16 cellular contexts compared by ENCODE assay signal in the genomic region with DNA sequence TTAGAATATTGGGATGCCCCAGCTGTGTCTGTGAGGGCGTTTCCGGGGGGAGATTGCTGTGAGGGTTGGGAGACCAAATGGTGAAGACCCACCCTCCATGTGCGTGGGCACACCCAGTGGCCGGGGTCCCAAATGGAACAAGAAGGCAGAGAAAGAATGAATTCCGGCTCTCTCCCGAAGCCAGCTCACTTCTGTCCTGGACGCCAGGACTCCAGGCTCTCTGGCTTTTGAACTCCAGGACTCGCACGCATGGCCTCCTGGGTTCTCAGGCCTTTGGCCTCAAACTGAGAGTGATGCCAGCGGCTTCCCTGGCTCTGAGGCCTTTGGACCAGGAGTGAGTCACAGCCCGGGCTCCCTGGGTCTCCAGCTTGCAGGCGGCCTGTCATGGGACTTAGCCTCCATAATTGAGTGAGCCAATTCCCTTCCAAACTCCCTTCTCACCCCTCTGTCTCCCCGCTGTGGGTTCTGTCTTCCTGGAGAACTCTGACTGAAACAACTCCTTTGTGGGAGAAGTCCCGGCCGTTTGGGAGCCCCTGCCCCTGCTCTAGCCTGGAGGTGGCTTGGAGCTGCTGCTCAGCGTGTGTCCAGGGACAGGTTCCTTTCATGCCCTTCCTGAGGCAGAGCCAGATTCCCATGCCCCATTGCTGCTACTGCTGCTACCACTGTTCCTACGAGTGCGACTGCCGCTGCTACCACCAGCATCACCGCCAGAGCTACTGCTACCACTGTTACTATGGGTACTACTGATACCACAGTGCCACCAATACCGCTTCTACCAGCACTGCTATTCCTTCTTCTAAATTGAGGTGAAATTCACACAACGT. TPM values are rescaled to one million over a fixed set of nuclear protein-coding genes. Genes with fewer than 3 reads are reported as not detected.
DNase-seq lines count a peak whose midpoint lies in the region; ATAC-seq and TF ChIP-seq lines count a peak whose summit lies in the region.
"Had no signal": no experiment of that assay in that cellular context is flagged by ENCODE, and none has a peak within 500 bp of the region (broad histone marks: within the 10 kb centered on the region; RNA-seq: fewer than 3 reads in every experiment).

No MANE protein-coding gene starts in this region.

- H3K27me3 ChIP-seq in duodenal mucosa (ENCODE audit: control insufficient read depth in 1 of 2, insufficient read depth in 2 of 2, low read length in 2 of 2) = no peaks in the 10 kb centered on the region
- no peaks in the 10 kb centered on the region for H3K27me3 ChIP-seq in upper lobe of left lung

- no peak for TF ChIP-seq POLR2A in upper lobe of left lung (IDR thresholded peaks at IDR 0.05)

- CTCF ChIA-PET in HEK293 (lab: Yijun Ruan, JAX) = interaction anchor here (0.7 to 2.2 kb wide), 6 partner anchors 14 to 143 kb away, joined by 3 to 10 read pairs (median 4); no protein-coding TSS in a partner anchor

- H3K4me3 ChIP-seq in HEK293 (ENCODE audit: low read depth, low read length) (no peak overlapping the region), duodenal mucosa (ENCODE audit: low read depth in 1 of 2, low read length in 2 of 2) (no peak overlapping the region), upper lobe of left lung (no peak overlapping the region)

- TF ChIP-seq CTCF in HEK293 (tag by site-specific recombination; IDR thresholded peaks at IDR 0.05) (no peak), upper lobe of left lung (IDR thresholded peaks at IDR 0.05) (no peak)

- ATAC-seq in upper lobe of left lung (ENCODE audit: low FRiP score in 2 of 2) = no peak
- no peak for ATAC-seq in GM18867 (IDR thresholded peaks at IDR 0.05; ENCODE audit: unreplicated experiment)
- no peak for ATAC-seq in HG02885 (IDR thresholded peaks at IDR 0.05; ENCODE audit: poor library complexity, unreplicated experiment)
- ATAC-seq: CD8-positive, alpha-beta T cell had no signal

- POLR2A ChIA-PET in HEK293 (lab: Yijun Ruan, JAX) = interaction anchor here (0.9 to 1.1 kb wide), 2 partner anchors 12 to 50 kb away, joined by 3 read pairs; no protein-coding TSS in a partner anchor

- no peak overlapping the region for H3K27ac ChIP-seq in HEK293 (ENCODE audit: extremely low read depth, low read depth, low read length)
- H3K27ac ChIP-seq in duodenal mucosa (ENCODE audit: low read depth, low read length) = peak overlapping the region; percentile 17
- H3K27ac ChIP-seq in upper lobe of left lung = peak overlapping the region in 3 of 4 donors; percentile 25 to 53 (median 40)

- H3K4me1 ChIP-seq in HEK293 (ENCODE audit: control insufficient read depth, insufficient read depth, low read length) (no peaks in the 10 kb centered on the region), duodenal mucosa (ENCODE audit: control insufficient read depth in 1 of 2, insufficient read depth in 2 of 2, low read length in 2 of 2) (peaks cover 38 to 41% of the 10 kb centered on the region in 2 donors), upper lobe of left lung (peaks cover 7 to 21% (median 12%) of the 10 kb centered on the region in 4 donors)

- H3K36me3 ChIP-seq in HEK293 (ENCODE audit: control insufficient read depth in 2 of 2, insufficient read depth in 1 of 2, low read length in 2 of 2) (no peaks in the 10 kb centered on the region), duodenal mucosa (ENCODE audit: control insufficient read depth in 1 of 2, insufficient read depth in 2 of 2, low read length in 2 of 2) (no peaks in the 10 kb centered on the region), upper lobe of left lung (no peaks in the 10 kb centered on the region)

- H3K9me3 ChIP-seq in HEK293 (ENCODE audit: control insufficient read depth, insufficient read depth, low read depth, low read length) (no peaks in the 10 kb centered on the region), duodenal mucosa (ENCODE audit: control insufficient read depth in 1 of 2, low read length in 2 of 2) (no peaks in the 10 kb centered on the region), upper lobe of left lung (no peaks in the 10 kb centered on the region)

- DNase-seq in mucosa of gallbladder (ENCODE audit: low spot score) (peak; percentile 68), upper lobe of left lung (no peak), NCI-H1436 (lab: John Stamatoyannopoulos, UW) (no peak)
- DNase-seq: ACHN; CD8-positive, alpha-beta T cell; DMS79 treated with DMSO at 0.1 percent for 48 hours; GOT3; NCI-H1048; NCI-H345; NCI-H526 treated with DMSO at 0.1 percent for 48 hours; NK-92 treated with Interleukin-12 subunit alpha and Interleukin-12 subunit beta, amount 100 ng/mL, for 24 hours; OCI-M1 had no signal

- WGBS in upper lobe of left lung, 2 donors = 78 to 92% methylated on average over 17 to 22 of the region's 22 CpGs

- no peak overlapping the region for H3K9ac ChIP-seq in duodenal mucosa (ENCODE audit: low read depth in 1 of 2, low read length in 2 of 2)

- TF ChIP-seq EP300 in upper lobe of left lung (IDR thresholded peaks at IDR 0.05) = no peak

TF ChIP-seq in HEK293, 187 proteins besides CTCF, POLR2A, EP300 and RAD21:
- TF ChIP-seq KLF10 (tag by site-specific recombination; IDR thresholded peaks at IDR 0.05) (no peak), GFI1B (tag by site-specific recombination; IDR thresholded peaks at IDR 0.05) (no peak), BCL11B (tag by site-specific recombination; IDR thresholded peaks at IDR 0.05; ENCODE audit: low read depth) (no peak), ZIC2 (tag by site-specific recombination; IDR thresholded peaks at IDR 0.05) (peak; percentile 45; the same call in 1 of the 2 replicates), OSR2 (tag by site-specific recombination; IDR thresholded peaks at IDR 0.05) (peak; percentile 66)

RNA-seq across cellular contexts. Expression of a gene that starts 49.8 kb away (rescaled TPM):
- total RNA-seq in mucosa of gallbladder (36.7 TPM), upper lobe of left lung (10 to 100 TPM; 17.0 to 33.3 (median 25.0) TPM)
